ENCODE assay signal across 8 cellular contexts in genomic region chr22:41217553-41218157, GRCh38. TPM values are rescaled to one million over a fixed set of nuclear protein-coding genes. Genes with fewer than 3 reads are reported as not detected.
DNase-seq lines count a peak whose midpoint lies in the region; ATAC-seq lines count a peak whose summit lies in the region.

No MANE protein-coding gene starts in this region.

- H3K27ac ChIP-seq in CD4-positive, alpha-beta memory T cell (ENCODE audit: low read depth, low read length) = no peak overlapping the region
- H3K27ac ChIP-seq in caudate nucleus (ENCODE audit: low read depth, low read length) = peak overlapping the region; percentile 63

- H3K4me1 Mint-ChIP-seq in CD4-positive, alpha-beta memory T cell = peaks cover 8 to 32% (median 22%) of the 10 kb centered on the region in 4 donors

- no peaks in the 10 kb centered on the region for H3K9me3 ChIP-seq in CD4-positive, alpha-beta memory T cell (ENCODE audit: control insufficient read depth in 1 of 2, low read length in 2 of 2)
- H3K9me3 ChIP-seq in MG63 = no peaks in the 10 kb centered on the region

- CTCF ChIA-PET in CD4-positive, alpha-beta memory T cell (lab: Charles Lee; ENCODE audit: partially characterized antibody) = interaction anchor here (0.7 kb wide), 1 partner anchor 20 kb away, joined by 4 read pairs; no protein-coding TSS in a partner anchor

- H3K4me3 ChIP-seq in CD4-positive, alpha-beta memory T cell (ENCODE audit: low read length in 2 of 2) = peak overlapping the region in 1 of 2 donors; percentile 24
- H3K4me3 ChIP-seq in MG63 = no peak overlapping the region

- DNase-seq in CD4-positive, alpha-beta memory T cell = peak in 4 of 5 donors; percentile 17 to 55 (median 30)
- DNase-seq in SHP77 treated with DMSO at 0.1 percent for 48 hours (lab: John Stamatoyannopoulos, UW) = peak; percentile 31
- DNase-seq in caudate nucleus (lab: John Stamatoyannopoulos, UW) = peak in 34 of 61 donors; percentile 15 to 79 (median 39)
- DNase-seq in left colon = peak; percentile 53 to 67
- DNase-seq in stimulated activated CD8-positive, alpha-beta memory T cell treated with anti-CD3 and anti-CD28 coated beads, Interleukin-4, amount 100 ng/mL, for 48 hours = peak; percentile 50
- DNase-seq in MG63 = no peak

- peak overlapping the region; percentile 59 to 91 (median 78) for H3K27ac Mint-ChIP-seq in CD4-positive, alpha-beta memory T cell

- H3K27me3 Mint-ChIP-seq in CD4-positive, alpha-beta memory T cell = no peaks in the 10 kb centered on the region

- peaks cover 47% of the 10 kb centered on the region for H3K36me3 ChIP-seq in CD4-positive, alpha-beta memory T cell (ENCODE audit: insufficient read depth, low read length)
- peaks cover 49% of the 10 kb centered on the region for H3K36me3 ChIP-seq in MG63

- POLR2A ChIA-PET in CD4-positive, alpha-beta memory T cell (lab: Charles Lee; ENCODE audit: partially characterized antibody) = interaction anchor here (1.1 kb wide), 2 partner anchors 20 to 266 kb away, joined by 3 to 6 read pairs; no protein-coding TSS in a partner anchor

- peak overlapping the region in 7 of 8 donors; percentile 30 to 71 (median 53) for H3K4me3 Mint-ChIP-seq in CD4-positive, alpha-beta memory T cell

- peaks cover 14% of the 10 kb centered on the region for H3K4me1 ChIP-seq in CD4-positive, alpha-beta memory T cell (ENCODE audit: insufficient read depth, low read length)

- no peaks in the 10 kb centered on the region for H3K27me3 ChIP-seq in CD4-positive, alpha-beta memory T cell (ENCODE audit: insufficient read depth, low read length)
- no peaks in the 10 kb centered on the region for H3K27me3 ChIP-seq in MG63

- intact Hi-C loops in CD4-positive, alpha-beta memory T cell (cut with micrococcal nuclease) = no loop called here
- intact Hi-C loops in left colon (cut with DNase I, micrococcal nuclease) = no loop called here

- H3K36me3 Mint-ChIP-seq in CD4-positive, alpha-beta memory T cell = peaks cover 32 to 53% of the 10 kb centered on the region in 2 donors

- H3K9me3 Mint-ChIP-seq in CD4-positive, alpha-beta memory T cell = no peaks in the 10 kb centered on the region

- peak; percentile 81 for ATAC-seq in HG03108 (IDR thresholded peaks at IDR 0.05; ENCODE audit: unreplicated experiment)
- peak; percentile 66 for ATAC-seq in left colon
- ATAC-seq in HG02798 (IDR thresholded peaks at IDR 0.05; ENCODE audit: poor library complexity, unreplicated experiment) = no peak

RNA-seq across cellular contexts. Expression of gene L3MBTL2, which starts 12.5 kb away (rescaled TPM):
- 10 to 100 TPM; 42.7 to 48.2 TPM for total RNA-seq in CD4-positive, alpha-beta memory T cell
- 10 to 100 TPM; 27.5 to 28.1 TPM for polyA plus RNA-seq in CD4-positive, alpha-beta memory T cell
- 10 to 100 TPM; 16.1 to 18.9 TPM for total RNA-seq in left colon
- total RNA-seq in MG63 (2014; rRNA removed; shearing (Covaris generic); ENCODE audit: low replicate concordance) = 17.4 and 30.3 TPM in 2 replicates

RNA-seq across cellular contexts. Expression of gene CHADL, which starts 23.1 kb away (rescaled TPM):
- 1 to 10 TPM in 1 of 2 experiments, under 1 TPM in 1; 0.67 to 1.0 TPM for total RNA-seq in CD4-positive, alpha-beta memory T cell
- under 1 TPM; 0.10 to 0.26 TPM for polyA plus RNA-seq in CD4-positive, alpha-beta memory T cell
- 1 to 10 TPM in 1 of 2 donors, under 1 TPM in 1; 0.61 to 2.6 TPM for total RNA-seq in left colon
- total RNA-seq in MG63 (2014; rRNA removed; shearing (Covaris generic); ENCODE audit: low replicate concordance) = not detected in 2 replicates
